In the genomic region with DNA sequence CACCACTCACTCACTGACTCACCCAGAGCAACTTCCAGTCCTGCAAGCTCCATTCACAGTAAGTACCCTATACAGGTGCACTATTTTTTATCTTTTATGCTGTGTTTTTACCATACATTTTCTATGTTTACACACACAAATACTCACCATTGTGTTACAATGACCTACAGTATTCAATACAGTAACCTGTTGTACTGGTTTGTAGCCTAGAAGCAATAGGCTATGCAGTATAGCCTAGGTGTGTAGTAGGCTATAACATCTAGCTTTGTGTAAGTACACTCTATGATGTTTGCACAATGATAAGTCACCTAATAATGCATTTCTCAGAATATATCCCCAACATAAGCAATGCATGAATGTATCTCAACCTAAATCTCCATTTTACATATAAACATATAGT, we compare ENCODE assay signal across 15 cellular contexts.
DNase-seq lines count a peak whose midpoint lies in the region; ATAC-seq and TF ChIP-seq lines count a peak whose summit lies in the region.
"Had no signal": no experiment of that assay in that cellular context is flagged by ENCODE, and none has a peak within 500 bp of the region (broad histone marks: within the 10 kb centered on the region; RNA-seq: fewer than 3 reads in every experiment).

No MANE protein-coding gene starts in this region.

- peak; percentile 99 for ATAC-seq in PC-3
- peak; percentile 72 for ATAC-seq in left colon
- no peak for ATAC-seq in Right ventricle myocardium inferior

- POLR2A ChIA-PET in PC-3 (lab: Charles Lee; ENCODE audit: unreplicated experiment), result interaction anchor here (0.6 kb wide), 1 partner anchor 87 kb away, joined by 4 read pairs; no protein-coding TSS in a partner anchor

- no peaks in the 10 kb centered on the region; the same call in 1 of the 2 replicates for H3K9me2 ChIP-seq in PC-3 (replicated peaks; ENCODE audit: low read length)
- 0 out of 2 replicates have a peak, but pooled peaks cover 7% of the 10 kb centered on the region for H3K9me2 ChIP-seq in GM23248 (ENCODE audit: insufficient read depth)

- no peak overlapping the region for H3K9ac ChIP-seq in PC-3 (ENCODE audit: low read length)
- no peak overlapping the region for H3K9ac ChIP-seq in GM23248
- H3K9ac ChIP-seq: BLaER1 had no signal

- peak overlapping the region; percentile 44 for H3K27ac Mint-ChIP-seq in Calu3 (ENCODE audit: unreplicated experiment)
- H3K27ac Mint-ChIP-seq: H9 had no signal

- no peak overlapping the region for H3K4me3 Mint-ChIP-seq in Calu3 (ENCODE audit: low read depth, unreplicated experiment)
- H3K4me3 Mint-ChIP-seq: H9 had no signal

- H3K4me1 ChIP-seq in PC-3 (ENCODE audit: insufficient read depth, low read length), result peaks cover 15% of the 10 kb centered on the region
- no peaks in the 10 kb centered on the region for H3K4me1 ChIP-seq in GM23248 (ENCODE audit: insufficient read depth)
- H3K4me1 ChIP-seq: BLaER1 had no signal

- CTCF ChIA-PET in Calu3 (lab: Charles Lee), result interaction anchor here (0.7 kb wide), 1 partner anchor 14 kb away, joined by 3 read pairs; no protein-coding TSS in a partner anchor
- CTCF ChIA-PET in PC-3 (lab: Charles Lee), result no interaction called here

- no peak for TF ChIP-seq CTCF in Calu3 (IDR thresholded peaks at IDR 0.05; ENCODE audit: unreplicated experiment)
- no peak for TF ChIP-seq CTCF in PC-3 (conservative IDR thresholded peaks at IDR 0.05; ENCODE audit: low read depth, low read length)

- H3K9me3 ChIP-seq in PC-3 (ENCODE audit: low read length) (no peaks in the 10 kb centered on the region), GM23248 (ENCODE audit: low read depth) (no peaks in the 10 kb centered on the region)
- H3K9me3 ChIP-seq: BLaER1 had no signal

- BruUV-seq in Calu3 (replicated peaks; lab: Mats Ljungman, UMichigan) (no TSS peak), PC-3 (replicated peaks; lab: Mats Ljungman, UMichigan) (no TSS peak)

- no peaks in the 10 kb centered on the region for H3K9me3 Mint-ChIP-seq in Calu3 (ENCODE audit: low read depth, unreplicated experiment)
- H3K9me3 Mint-ChIP-seq: H9 had no signal

- H4K20me1 ChIP-seq in PC-3 (ENCODE audit: low read length), result no peaks in the 10 kb centered on the region
- H4K20me1 ChIP-seq in GM23248 (ENCODE audit: insufficient read depth), result no peaks in the 10 kb centered on the region
- H4K20me1 ChIP-seq: BLaER1 had no signal

- H3K27me3 ChIP-seq in PC-3 (ENCODE audit: low read length) (no peaks in the 10 kb centered on the region), GM23248 (replicated peaks; ENCODE audit: insufficient read depth) (no peaks in the 10 kb centered on the region)
- H3K27me3 ChIP-seq: BLaER1 had no signal

- no peaks in the 10 kb centered on the region for H3K36me3 ChIP-seq in PC-3 (ENCODE audit: low read depth, low read length)
- H3K36me3 ChIP-seq in GM23248 (ENCODE audit: low read depth), result no peaks in the 10 kb centered on the region
- H3K36me3 ChIP-seq: BLaER1 had no signal

- H3K4me3 ChIP-seq in PC-3 (ENCODE audit: low read length), result no peak overlapping the region
- H3K4me3 ChIP-seq in GM23248, result no peak overlapping the region
- H3K4me3 ChIP-seq: BLaER1 had no signal

- DNase-seq in Calu3 (no peak), DMS53 treated with DMSO at 0.1 percent for 48 hours (lab: John Stamatoyannopoulos, UW; ENCODE audit: unreplicated experiment) (peak; percentile 99), PC-3 (peak; percentile 95), left colon (no peak), Right ventricle myocardium inferior (ENCODE audit: missing footprints) (no peak), head of caudate nucleus (no peak), GM23248 (no peak)
- DNase-seq in activated naive CD4-positive, alpha-beta T cell (lab: John Stamatoyannopoulos, UW), result no peak
- DNase-seq: AML-193, DMS 273 treated with DMSO at 0.1 percent for 48 hours, DMS79 treated with DMSO at 0.1 percent for 48 hours, EL, GOT3, H9 had no signal

- H3K79me2 ChIP-seq in PC-3 (ENCODE audit: low read length) (no peaks in the 10 kb centered on the region), GM23248 (ENCODE audit: insufficient read depth) (no peaks in the 10 kb centered on the region)

- H2AFZ ChIP-seq in PC-3 (ENCODE audit: low read length) (no peak overlapping the region), GM23248 (no peak overlapping the region)

- in situ Hi-C loops in GM23248 (cut with MboI), result no loop called here

- H3F3A ChIP-seq in PC-3 (ENCODE audit: low read length, unreplicated experiment), result no peaks in the 10 kb centered on the region
- no peaks in the 10 kb centered on the region for H3F3A ChIP-seq in GM23248 (ENCODE audit: insufficient read depth)

- H3K4me1 Mint-ChIP-seq in Calu3 (ENCODE audit: low read depth, unreplicated experiment), result no peaks in the 10 kb centered on the region
- H3K4me1 Mint-ChIP-seq: H9 had no signal

- H3K27ac ChIP-seq in PC-3 (ENCODE audit: low read length) (peak overlapping the region; percentile 49), GM23248 (no peak overlapping the region)
- H3K27ac ChIP-seq: BLaER1 had no signal

- H3K4me2 ChIP-seq in PC-3 (ENCODE audit: low read length) (peak overlapping the region; percentile 12), GM23248 (ENCODE audit: unreplicated experiment) (no peak overlapping the region)
- H3K4me2 ChIP-seq: BLaER1 had no signal

- H3K36me3 Mint-ChIP-seq in Calu3 (ENCODE audit: insufficient read depth, unreplicated experiment), result no peaks in the 10 kb centered on the region

- H3K27me3 Mint-ChIP-seq in Calu3 (ENCODE audit: unreplicated experiment), result no peaks in the 10 kb centered on the region

- intact Hi-C loops in Calu3 (cut with micrococcal nuclease; ENCODE audit: unreplicated experiment), result no loop called here
- intact Hi-C loops in PC-3 (cut with micrococcal nuclease), result no loop called here
- intact Hi-C loops in left colon (cut with DNase I, micrococcal nuclease), result no loop called here
- intact Hi-C loops in Right ventricle myocardium inferior (cut with DNase I), result no loop called here
- intact Hi-C loops in head of caudate nucleus (cut with DNase I), result no loop called here

Comparison
In these comparisons a context has a peak if more than half of its experiments do, and no peak if none do; other contexts are left out.
1. DNase-seq: peak in DMS53 treated with DMSO at 0.1 percent for 48 hours (single experiment) and PC-3 (single experiment); none in Calu3 (single experiment), left colon (0 of 2), Right ventricle myocardium inferior (single experiment), activated naive CD4-positive, alpha-beta T cell (0 of 4), head of caudate nucleus (0 of 42) and GM23248 (single experiment).